In genomic region chr2:168160897-168161296, GRCh38 we compare ENCODE assay signal across 11 cellular contexts.
A peak's percentile ranks its signal among the peaks of the same experiment; 100 is the strongest.
DNase-seq lines count a peak whose midpoint lies in the region; ATAC-seq, FAIRE-seq and TF ChIP-seq lines count a peak whose summit lies in the region.
"Had no signal": no experiment of that assay in that cellular context is flagged by ENCODE, and none has a peak within 500 bp of the region (broad histone marks: within the 10 kb centered on the region; RNA-seq: fewer than 3 reads in every experiment).

No MANE protein-coding gene starts in this region.

- H3K4me3 Mint-ChIP-seq in chondrocyte (ENCODE audit: unreplicated experiment) = no peak overlapping the region
- H3K4me3 Mint-ChIP-seq: brain had no signal

- TF ChIP-seq POLR2A in HepG2 (IDR thresholded peaks at IDR 0.05; ENCODE audit: insufficient read depth in 1 of 2, low read depth in 2 of 2, low read length in 2 of 2) (no peak), right lobe of liver (IDR thresholded peaks at IDR 0.05) (no peak)

- H3K9me3 ChIP-seq in HepG2 (ENCODE audit: low read length) (no peaks in the 10 kb centered on the region), right lobe of liver (no peaks in the 10 kb centered on the region)
- H3K9me3 ChIP-seq: thyroid gland had no signal

- TF ChIP-seq CTCF in HepG2 (CRISPR knock-in tag; IDR thresholded peaks at IDR 0.05) (peak; percentile 57), right lobe of liver (IDR thresholded peaks at IDR 0.05) (peak in 1 of 4 donors; percentile 10), chondrocyte (IDR thresholded peaks at IDR 0.05) (peak; percentile 28)

- CTCF ChIA-PET in HepG2 (lab: Yijun Ruan, JAX; ENCODE audit: low intra/inter-chr PET ratio, low total read pairs) = interaction anchor here (1.3 kb wide), 1 partner anchor 176 kb away, joined by 6 read pairs; no protein-coding TSS in a partner anchor

- FAIRE-seq in HepG2 (lab: Jason Lieb, UNC) = peak; percentile 47
- FAIRE-seq in HTR-8/SVneo (lab: Jason Lieb, UNC) = no peak

- intact Hi-C loops in HepG2 (cut with micrococcal nuclease; ENCODE audit: unreplicated experiment) (loop anchor here (1.0 kb wide), 2 partner anchors 86 to 176 kb away; partner anchors contain the start of gene STK39), right lobe of liver (cut with DNase I) (no loop called here)

- H3K27ac ChIP-seq in HepG2 (ENCODE audit: extremely low read length, insufficient read depth, low read length) (no peak overlapping the region), right lobe of liver (no peak overlapping the region)
- H3K27ac ChIP-seq: thyroid gland had no signal

- H3K79me2 ChIP-seq in HepG2 (ENCODE audit: insufficient read depth, low read length) = no peaks in the 10 kb centered on the region

- H3K4me1 Mint-ChIP-seq in chondrocyte (ENCODE audit: low read depth) = peaks cover 39% of the 10 kb centered on the region

- 79% methylated on average over 7 of the region's 7 CpGs for WGBS in HepG2 (ENCODE audit: low lambda C conversion rate)
- 49% methylated on average over 7 of the region's 7 CpGs for WGBS in right lobe of liver (ENCODE audit: insufficient coverage, low coverage, low lambda C conversion rate, missing lambda C conversion rate)

- H3K4me1 ChIP-seq in HepG2 (ENCODE audit: insufficient read depth, low read length) (peaks cover 10% of the 10 kb centered on the region), right lobe of liver (no peaks in the 10 kb centered on the region)
- H3K4me1 ChIP-seq: thyroid gland had no signal

- no peak overlapping the region for H2AFZ ChIP-seq in HepG2 (ENCODE audit: low read length)

- H3K27ac Mint-ChIP-seq in chondrocyte (ENCODE audit: unreplicated experiment) = no peak overlapping the region

- H3K27me3 ChIP-seq in HepG2 (ENCODE audit: control insufficient read depth in 1 of 2, insufficient read depth in 2 of 2, low read length in 2 of 2) (no peaks in the 10 kb centered on the region), right lobe of liver (no peaks in the 10 kb centered on the region)
- H3K27me3 ChIP-seq: thyroid gland had no signal

- POLR2A ChIA-PET in HepG2 (lab: Yijun Ruan, JAX) = interaction anchor here (1.4 kb wide), 1 partner anchor 30 kb away, joined by 3 read pairs; no protein-coding TSS in a partner anchor

- TF ChIP-seq RAD21 in HepG2 (CRISPR knock-in tag; IDR thresholded peaks at IDR 0.05) = peak; percentile 79

- BruUV-seq in HepG2 (replicated peaks; lab: Mats Ljungman, UMichigan) = no TSS peak

- ATAC-seq in HepG2 (peak; percentile 67), right lobe of liver (no peak), HG02970 (IDR thresholded peaks at IDR 0.05; ENCODE audit: low FRiP score, unreplicated experiment) (no peak)

- peaks cover 17% of the 10 kb centered on the region for H3K36me3 Mint-ChIP-seq in chondrocyte (ENCODE audit: low read depth)

- H3K4me2 ChIP-seq in HepG2 (ENCODE audit: low read depth, low read length) = no peak overlapping the region

- no peaks in the 10 kb centered on the region for H3K27me3 Mint-ChIP-seq in chondrocyte (ENCODE audit: low read depth)
- H3K27me3 Mint-ChIP-seq: brain had no signal

- H3K9me3 Mint-ChIP-seq in chondrocyte (ENCODE audit: low read depth) = no peaks in the 10 kb centered on the region
- H3K9me3 Mint-ChIP-seq: brain had no signal

- in situ Hi-C loops in HepG2 (cut with HindIII; ENCODE audit: extremely low pct_ligation_motif_present, low pct_unique_long_range_greater_than_20kb) = loop anchor here (5.0 kb wide), 1 partner anchor 176 kb away; no protein-coding TSS in a partner anchor

- TF ChIP-seq EP300 in HepG2 (IDR thresholded peaks at IDR 0.05; ENCODE audit: low read depth in 2 of 2, low read length in 2 of 2) (no peak), HepG2 (CRISPR knock-in tag; IDR thresholded peaks at IDR 0.05; ENCODE audit: borderline replicate concordance) (no peak)

- DNase-seq in HepG2 (ENCODE audit: low spot score) = peak; percentile 60
- DNase-seq in right lobe of liver = no peak
- peak; percentile 43 for DNase-seq in MV-4-11 (lab: John Stamatoyannopoulos, UW)
- DNase-seq in chondrocyte (ENCODE audit: low spot score) = no peak
- DNase-seq in HTR-8/SVneo (ENCODE audit: insufficient read length, low spot score) = no peak
- no peak for DNase-seq in NCI-H2107 (lab: John Stamatoyannopoulos, UW)
- no peak for DNase-seq in NCI-H1694 (lab: John Stamatoyannopoulos, UW)
- DNase-seq: NCI-H1048, thyroid gland had no signal

- H3K4me3 ChIP-seq in HepG2 (replicated peaks in 1 of 3; ENCODE audit: insufficient read depth in 1 of 3, low read depth in 2 of 3, low read length in 3 of 3) = no peak overlapping the region
- H3K4me3 ChIP-seq in right lobe of liver = no peak overlapping the region
- H3K4me3 ChIP-seq: thyroid gland had no signal

- H3K9ac ChIP-seq in HepG2 (ENCODE audit: insufficient read depth, low read depth, low read length) = no peak overlapping the region

- no peaks in the 10 kb centered on the region for H4K20me1 ChIP-seq in HepG2 (ENCODE audit: insufficient read depth, low read length)

- H3K36me3 ChIP-seq in HepG2 (replicated peaks in 1 of 2; ENCODE audit: control insufficient read depth in 1 of 2, insufficient read depth in 2 of 2, low read length in 2 of 2) (peaks cover 5 to 50% of the 10 kb centered on the region in 2 experiments; a peak in 4 of 5 replicates), right lobe of liver (no peaks in the 10 kb centered on the region)
- H3K36me3 ChIP-seq: thyroid gland had no signal

TF ChIP-seq in HepG2, 621 proteins besides CTCF, POLR2A, EP300 and RAD21:
- no peak for TF ChIP-seq MXI1 (IDR thresholded peaks at IDR 0.05; ENCODE audit: borderline replicate concordance, low read depth, low read length)
- peak; percentile 83 for TF ChIP-seq SMC3 (IDR thresholded peaks at IDR 0.05; ENCODE audit: low read length)
- peak; percentile 79 for TF ChIP-seq STAG1 (CRISPR knock-in tag; IDR thresholded peaks at IDR 0.05)
- TF ChIP-seq ARID5B (CRISPR knock-in tag; IDR thresholded peaks at IDR 0.05) = 0 out of 2 replicates have a peak, but pooled peaks have one; percentile 10
- no peak for TF ChIP-seq NAIF1 (CRISPR knock-in tag; IDR thresholded peaks at IDR 0.05; ENCODE audit: borderline replicate concordance)
- TF ChIP-seq ARID3A (IDR thresholded peaks at IDR 0.05; ENCODE audit: low read depth, low read length) = 0 out of 2 replicates have a peak, but pooled peaks have one; percentile 20
- no peak for TF ChIP-seq TCF7 (IDR thresholded peaks at IDR 0.05; ENCODE audit: low read depth)
- peak; percentile 94 for TF ChIP-seq ZNF652 (CRISPR knock-in tag; IDR thresholded peaks at IDR 0.05; ENCODE audit: borderline replicate concordance, low read depth)

Comparison
In these comparisons a context has a peak if more than half of its experiments do, and no peak if none do; other contexts are left out.
1. DNase-seq: peak in HepG2 (single experiment) and MV-4-11 (single experiment); none in right lobe of liver (0 of 3), chondrocyte (single experiment), HTR-8/SVneo (single experiment), NCI-H2107 (single experiment) and NCI-H1694 (single experiment).